ENCODE assay signal across 2 cellular contexts in genomic region chr2:212912445-212913103, GRCh38.
TF ChIP-seq lines count a peak whose summit lies in the region.

No MANE protein-coding gene starts in this region.

TF ChIP-seq in A549, 52 proteins besides CTCF, POLR2A, EP300 and RAD21 (continued from another document):
- TF ChIP-seq MAX (IDR thresholded peaks at IDR 0.05) (peak; percentile 71; the same call in 1 of the 2 replicates), SMC3 (IDR thresholded peaks at IDR 0.05) (no peak), HMGXB4 (CRISPR knock-in tag; IDR thresholded peaks at IDR 0.05; ENCODE audit: borderline replicate concordance) (no peak), RNF2 (IDR thresholded peaks at IDR 0.05; ENCODE audit: borderline replicate concordance, low read depth) (no peak), TP53 (CRISPR knock-in tag; IDR thresholded peaks at IDR 0.05) (no peak), E2F6 (IDR thresholded peaks at IDR 0.05; ENCODE audit: borderline replicate concordance, low read depth) (0 out of 2 replicates have a peak, but pooled peaks have one; percentile 25), MAFK (IDR thresholded peaks at IDR 0.05; ENCODE audit: partially characterized antibody) (no peak), USF2 (IDR thresholded peaks at IDR 0.05) (peak; percentile 24; the same call in 1 of the 2 replicates), NFE2L2 (conservative IDR thresholded peaks at IDR 0.05; ENCODE audit: low read length) (no peak), ZFP36 (IDR thresholded peaks at IDR 0.05; ENCODE audit: borderline replicate concordance, partially characterized antibody) (no peak), JUN (IDR thresholded peaks at IDR 0.05) (no peak), RFX5 (IDR thresholded peaks at IDR 0.05) (no peak), GATA3 (IDR thresholded peaks at IDR 0.05; ENCODE audit: borderline replicate concordance) (no peak), HES2 (IDR thresholded peaks at IDR 0.05) (0 out of 2 replicates have a peak, but pooled peaks have one; percentile 29), CHD4 (IDR thresholded peaks at IDR 0.05; ENCODE audit: borderline replicate concordance) (no peak), ZNF302 (CRISPR knock-in tag; IDR thresholded peaks at IDR 0.05) (no peak), ESRRA (IDR thresholded peaks at IDR 0.05; ENCODE audit: borderline replicate concordance, low read length) (no peak), HDAC2 (IDR thresholded peaks at IDR 0.05) (no peak), FOSB (CRISPR knock-in tag; IDR thresholded peaks at IDR 0.05) (no peak), NR3C1 (IDR thresholded peaks at IDR 0.05) (no peak), KDM1A (IDR thresholded peaks at IDR 0.05; ENCODE audit: low read depth) (no peak), CEBPB (IDR thresholded peaks at IDR 0.05) (peak; percentile 83 to 90), ZSCAN20 (CRISPR knock-in tag; IDR thresholded peaks at IDR 0.05) (no peak), PHF8 (IDR thresholded peaks at IDR 0.05; ENCODE audit: borderline replicate concordance, low read depth) (no peak), MYC (IDR thresholded peaks at IDR 0.05; ENCODE audit: borderline replicate concordance, low read length) (0 out of 2 replicates have a peak, but pooled peaks have one; percentile 73), ELK1 (IDR thresholded peaks at IDR 0.05; ENCODE audit: low read depth, low read length) (no peak), TFCP2L1 (CRISPR knock-in tag; IDR thresholded peaks at IDR 0.05) (no peak), JUNB (IDR thresholded peaks at IDR 0.05) (0 out of 2 replicates have a peak, but pooled peaks have one; percentile 41), FOXS1 (CRISPR knock-in tag; IDR thresholded peaks at IDR 0.05) (no peak)
TF ChIP-seq in A549: peak in this region for 9.

TF ChIP-seq in HepG2, 621 proteins besides CTCF, POLR2A, EP300 and RAD21 (continued from another document and continues in another):
- TF ChIP-seq HOMEZ (CRISPR knock-in tag; IDR thresholded peaks at IDR 0.05; ENCODE audit: low read depth): peak; percentile 43; the same call in 1 of the 2 replicates
- TF ChIP-seq SRSF1 (optimal IDR thresholded peaks at IDR 0.05; ENCODE audit: low read depth, low read length): no peak
- 0 out of 2 replicates have a peak, but pooled peaks have one; percentile 21 for TF ChIP-seq RARA (CRISPR knock-in tag; IDR thresholded peaks at IDR 0.05)
- TF ChIP-seq ATF4 (CRISPR knock-in tag; IDR thresholded peaks at IDR 0.05): 0 out of 4 replicates have a peak, but pooled peaks of 1 of the 2 experiments have one; percentile 33
- TF ChIP-seq ZMAT3 (CRISPR knock-in tag; conservative IDR thresholded peaks at IDR 0.05): no peak
- TF ChIP-seq SAFB2 (CRISPR knock-in tag; IDR thresholded peaks at IDR 0.05; ENCODE audit: borderline replicate concordance, low read depth): no peak
- peak; percentile 45 for TF ChIP-seq SAP130 (CRISPR knock-in tag; IDR thresholded peaks at IDR 0.05; ENCODE audit: low read depth)
- TF ChIP-seq TGIF2 (CRISPR knock-in tag; IDR thresholded peaks at IDR 0.05): 0 out of 2 replicates have a peak, but pooled peaks have one; percentile 23
- peak; percentile 23; the same call in 1 of the 2 replicates for TF ChIP-seq HMG20A (CRISPR knock-in tag; IDR thresholded peaks at IDR 0.05; ENCODE audit: borderline replicate concordance)
- peak; percentile 61 for TF ChIP-seq CEBPG (CRISPR knock-in tag; IDR thresholded peaks at IDR 0.05)
- TF ChIP-seq TRAFD1 (CRISPR knock-in tag; IDR thresholded peaks at IDR 0.05; ENCODE audit: borderline replicate concordance): no peak
- no peak for TF ChIP-seq CHD4 (IDR thresholded peaks at IDR 0.05; ENCODE audit: borderline replicate concordance, low read length)
- no peak for TF ChIP-seq GLI4 (CRISPR knock-in tag; IDR thresholded peaks at IDR 0.05; ENCODE audit: borderline replicate concordance)
- TF ChIP-seq ARID5B (CRISPR knock-in tag; IDR thresholded peaks at IDR 0.05): peak; percentile 47; the same call in 1 of the 2 replicates
- no peak for TF ChIP-seq CBX1 (IDR thresholded peaks at IDR 0.05; ENCODE audit: low read depth)
- TF ChIP-seq RELA (CRISPR knock-in tag; IDR thresholded peaks at IDR 0.05): no peak
- TF ChIP-seq GFI1 (CRISPR knock-in tag; IDR thresholded peaks at IDR 0.05; ENCODE audit: borderline replicate concordance): no peak
- TF ChIP-seq ARID3A (IDR thresholded peaks at IDR 0.05; ENCODE audit: low read depth, low read length): peak; percentile 86
- TF ChIP-seq GPN1 (CRISPR knock-in tag; IDR thresholded peaks at IDR 0.05; ENCODE audit: borderline replicate concordance): no peak
- TF ChIP-seq ELF3 (CRISPR knock-in tag; IDR thresholded peaks at IDR 0.05): peak; percentile 83
- no peak for TF ChIP-seq KLF15 (CRISPR knock-in tag; IDR thresholded peaks at IDR 0.05; ENCODE audit: borderline replicate concordance)
- TF ChIP-seq TEAD3 (CRISPR knock-in tag; optimal IDR thresholded peaks at IDR 0.05; ENCODE audit: borderline replicate concordance): peak; percentile 19
- TF ChIP-seq ZNF263 (CRISPR knock-in tag; IDR thresholded peaks at IDR 0.05): no peak
- no peak for TF ChIP-seq TBX3 (IDR thresholded peaks at IDR 0.05; ENCODE audit: borderline replicate concordance)
- no peak for TF ChIP-seq PLSCR1 (CRISPR knock-in tag; IDR thresholded peaks at IDR 0.05; ENCODE audit: borderline replicate concordance)
- TF ChIP-seq CEBPB (IDR thresholded peaks at IDR 0.05; ENCODE audit: borderline replicate concordance, low read depth, low read length): peak; percentile 76; the same call in 1 of the 2 replicates
- TF ChIP-seq TFAP4 (IDR thresholded peaks at IDR 0.05; ENCODE audit: borderline replicate concordance, low read depth): no peak
- TF ChIP-seq FOSL2 (CRISPR knock-in tag; IDR thresholded peaks at IDR 0.05): peak; percentile 68; the same call in 1 of the 2 replicates
- no peak for TF ChIP-seq GPBP1L1 (CRISPR knock-in tag; IDR thresholded peaks at IDR 0.05)
- TF ChIP-seq FOXA3 (CRISPR knock-in tag; IDR thresholded peaks at IDR 0.05): peak; percentile 65
